Comparison of ENCODE assay signal across 36 cellular contexts in the genomic region with DNA sequence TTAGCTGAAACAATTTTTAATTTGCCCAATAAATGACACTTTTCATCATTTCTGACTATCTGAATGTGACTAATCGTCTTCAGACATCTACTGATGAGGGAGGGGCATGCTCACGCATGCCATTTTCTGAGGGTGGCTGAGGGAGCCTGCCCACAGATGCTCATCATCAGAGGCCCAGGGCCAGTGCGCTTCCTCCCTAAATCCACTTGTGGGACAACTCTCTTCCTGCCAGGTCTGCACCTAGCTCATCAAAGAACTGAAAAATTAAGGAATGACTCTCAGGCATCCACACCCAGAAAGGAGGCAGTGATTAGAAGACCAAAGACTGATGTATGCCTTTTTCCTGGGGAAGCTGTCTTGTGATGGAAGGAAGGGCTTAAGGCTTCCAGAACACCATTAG. TPM values are rescaled to one million over a fixed set of nuclear protein-coding genes. Genes with fewer than 3 reads are reported as not detected.
"Had no signal": no experiment of that assay in that cellular context is flagged by ENCODE, and none has a peak within 500 bp of the region (broad histone marks: within the 10 kb centered on the region; RNA-seq: fewer than 3 reads in every experiment).

No MANE protein-coding gene starts in this region.

- H3K9me3 Mint-ChIP-seq: activated naive CD4-positive, alpha-beta T cell treated with anti-CD3 and anti-CD28 coated beads, Interleukin-2, amount 50 U/mL, for 72 hours; activated T-cell treated with anti-CD3 and anti-CD28 coated beads, Interleukin-2, amount 50 U/mL, for 72 hours; immature natural killer cell; memory B cell; naive thymus-derived CD4-positive, alpha-beta T cell; stimulated activated memory B cell treated with anti-CD40 and anti-IgM and Interleukin-4, amounts not matched to agents 10 μg/mL and 1 μg/mL and 100 μg/mL, for 72 hours; stimulated activated naive CD8-positive, alpha-beta T cell treated with anti-CD3 and anti-CD28 coated beads, Interleukin-15, amount 100 ng/mL, for 72 hours; T-helper 2 cell treated with Interferon-gamma antibody and Interleukin-4, amounts not matched to agents 5 μg/mL and 100 μg/mL, for 36 hours; type B pancreatic cell had no signal

- H3K4me1 ChIP-seq: body of pancreas, colonic mucosa, heart left ventricle, pancreas, psoas muscle, sigmoid colon had no signal

- H3K36me3 ChIP-seq: cardiac muscle cell, colonic mucosa, pancreas, sigmoid colon had no signal

- H3K27me3 Mint-ChIP-seq: memory B cell; stimulated activated memory B cell treated with anti-CD40 and anti-IgM and Interleukin-4, amounts not matched to agents 10 μg/mL and 1 μg/mL and 100 μg/mL, for 72 hours; stimulated activated naive CD8-positive, alpha-beta T cell treated with anti-CD3 and anti-CD28 coated beads, Interleukin-15, amount 100 ng/mL, for 72 hours; type B pancreatic cell had no signal

- H3K4me1 Mint-ChIP-seq: stimulated activated memory B cell treated with anti-CD40 and anti-IgM and Interleukin-4, amounts not matched to agents 10 μg/mL and 1 μg/mL and 100 μg/mL, for 72 hours had no signal

- H3K36me3 Mint-ChIP-seq: activated naive CD4-positive, alpha-beta T cell treated with anti-CD3 and anti-CD28 coated beads, Interleukin-2, amount 50 U/mL, for 72 hours; immature natural killer cell; memory B cell; naive thymus-derived CD4-positive, alpha-beta T cell; stimulated activated memory B cell treated with anti-CD40 and anti-IgM and Interleukin-4, amounts not matched to agents 10 μg/mL and 1 μg/mL and 100 μg/mL, for 72 hours; type B pancreatic cell had no signal

- ATAC-seq: activated naive CD4-positive, alpha-beta T cell treated with anti-CD3 and anti-CD28 coated beads, Interleukin-2, amount 50 U/mL, for 72 hours; activated T-cell treated with anti-CD3 and anti-CD28 coated beads, Interleukin-2, amount 50 U/mL, for 72 hours; body of pancreas; heart left ventricle; naive thymus-derived CD4-positive, alpha-beta T cell; pancreas; psoas muscle; stimulated activated memory B cell treated with anti-CD40 and anti-IgM and Interleukin-4, amounts not matched to agents 10 μg/mL and 1 μg/mL and 100 μg/mL, for 72 hours; stimulated activated naive CD8-positive, alpha-beta T cell treated with anti-CD3 and anti-CD28 coated beads, Interleukin-15, amount 100 ng/mL, for 72 hours had no signal

- H3K27ac Mint-ChIP-seq: activated naive CD4-positive, alpha-beta T cell treated with anti-CD3 and anti-CD28 coated beads, Interleukin-2, amount 50 U/mL, for 72 hours; activated T-cell treated with anti-CD3 and anti-CD28 coated beads, Interleukin-2, amount 50 U/mL, for 72 hours; memory B cell; naive thymus-derived CD4-positive, alpha-beta T cell; stimulated activated memory B cell treated with anti-CD40 and anti-IgM and Interleukin-4, amounts not matched to agents 10 μg/mL and 1 μg/mL and 100 μg/mL, for 72 hours; stimulated activated naive CD8-positive, alpha-beta T cell treated with anti-CD3 and anti-CD28 coated beads, Interleukin-15, amount 100 ng/mL, for 72 hours; T-helper 2 cell treated with Interferon-gamma antibody and Interleukin-4, amounts not matched to agents 5 μg/mL and 100 μg/mL, for 36 hours; type B pancreatic cell had no signal

- H3K27ac ChIP-seq: body of pancreas, cardiac muscle cell, colonic mucosa, heart left ventricle, pancreas, psoas muscle, sigmoid colon had no signal

- H3K4me3 ChIP-seq: body of pancreas, cardiac muscle cell, colonic mucosa, heart left ventricle, pancreas, psoas muscle, sigmoid colon had no signal

- H3K9me3 ChIP-seq: body of pancreas, colonic mucosa, heart left ventricle, pancreas, psoas muscle, sigmoid colon had no signal

- H3K27me3 ChIP-seq: body of pancreas, cardiac muscle cell, colonic mucosa, heart left ventricle, pancreas, sigmoid colon had no signal

- DNase-seq: activated CD4-positive, alpha-beta T cell treated with anti-CD3 and anti-CD28 coated beads for 4 hours; activated CD4-positive, alpha-beta T cell treated with anti-CD3 and anti-CD28 coated beads, Interleukin-2, amount 50 U/mL, for 4 hours; activated CD4-positive, CD25-positive, alpha-beta regulatory T cell; activated naive CD4-positive, alpha-beta T cell; activated T-cell treated with anti-CD3 and anti-CD28 coated beads for 4 hours; activated T-cell treated with anti-CD3 and anti-CD28 coated beads, Interleukin-2, amount 50 U/mL, for 72 hours; body of pancreas; cerebellar nuclear complex; colonic mucosa; effector CD8-positive, alpha-beta T cell; foreskin fibroblast; heart left ventricle; hypothalamus; immature natural killer cell; midbrain; naive thymus-derived CD4-positive, alpha-beta T cell; pancreas; psoas muscle; sigmoid colon; small intestine; stimulated activated CD4-positive, alpha-beta T cell treated with anti-CD3 and anti-CD28 coated beads, Interleukin-1b, Interleukin-23, amount 100 ng/mL, for 48 hours; stimulated activated CD4-positive, alpha-beta T cell treated with anti-CD3 and anti-CD28 coated beads, Interleukin-4, amount 100 ng/mL, for 4 hours; stimulated activated CD8-positive, alpha-beta memory T cell treated with anti-CD3 and anti-CD28 coated beads, Interleukin-4, amount 100 ng/mL, for 48 hours; stimulated activated naive CD8-positive, alpha-beta T cell treated with anti-CD3 and anti-CD28 coated beads, Interleukin-15, amount 100 ng/mL, for 72 hours; substantia nigra had no signal

- H3K4me3 Mint-ChIP-seq: activated T-cell treated with anti-CD3 and anti-CD28 coated beads, Interleukin-2, amount 50 U/mL, for 72 hours; immature natural killer cell; memory B cell; naive thymus-derived CD4-positive, alpha-beta T cell; stimulated activated memory B cell treated with anti-CD40 and anti-IgM and Interleukin-4, amounts not matched to agents 10 μg/mL and 1 μg/mL and 100 μg/mL, for 72 hours; stimulated activated naive CD8-positive, alpha-beta T cell treated with anti-CD3 and anti-CD28 coated beads, Interleukin-15, amount 100 ng/mL, for 72 hours; T-helper 2 cell treated with Interferon-gamma antibody and Interleukin-4, amounts not matched to agents 5 μg/mL and 100 μg/mL, for 36 hours; type B pancreatic cell had no signal

RNA-seq across cellular contexts. Expression of gene RTP3, which starts 22.8 kb away (rescaled TPM):
- total RNA-seq: activated naive CD4-positive, alpha-beta T cell treated with anti-CD3 and anti-CD28 coated beads, Interleukin-2, amount 50 U/mL, for 72 hours; activated T-cell treated with anti-CD3 and anti-CD28 coated beads, Interleukin-2, amount 50 U/mL, for 72 hours; body of pancreas; cardiac muscle cell; colonic mucosa; dermis microvascular lymphatic vessel endothelial cell; heart left ventricle; kidney epithelial cell; lower leg skin; naive thymus-derived CD4-positive, alpha-beta T cell; pancreas; psoas muscle; sigmoid colon had no signal
- polyA plus RNA-seq: cardiac muscle cell; esophagus; heart left ventricle; immature natural killer cell; naive thymus-derived CD4-positive, alpha-beta T cell; neural cell; pancreas; sigmoid colon; small intestine had no signal

RNA-seq across cellular contexts. Expression of gene LRRC2, which starts 45.6 kb away (rescaled TPM):
- total RNA-seq: activated naive CD4-positive, alpha-beta T cell treated with anti-CD3 and anti-CD28 coated beads, Interleukin-2, amount 50 U/mL, for 72 hours had no signal
- polyA plus RNA-seq: immature natural killer cell, neural cell had no signal

RNA-seq across cellular contexts. Expression of gene LTF, which starts 55.8 kb away (rescaled TPM):
- total RNA-seq: activated naive CD4-positive, alpha-beta T cell treated with anti-CD3 and anti-CD28 coated beads, Interleukin-2, amount 50 U/mL, for 72 hours; activated T-cell treated with anti-CD3 and anti-CD28 coated beads, Interleukin-2, amount 50 U/mL, for 72 hours; cardiac muscle cell; kidney epithelial cell had no signal
- polyA plus RNA-seq: cardiac muscle cell; immature natural killer cell; naive thymus-derived CD4-positive, alpha-beta T cell; neural cell had no signal
